27 cellular contexts compared by ENCODE assay signal in genomic region chrX:123647244-123647643, GRCh38.
DNase-seq lines count a peak whose midpoint lies in the region; ATAC-seq, FAIRE-seq and TF ChIP-seq lines count a peak whose summit lies in the region.
"Had no signal": no experiment of that assay in that cellular context is flagged by ENCODE, and none has a peak within 500 bp of the region (broad histone marks: within the 10 kb centered on the region; RNA-seq: fewer than 3 reads in every experiment).

No MANE protein-coding gene starts in this region.

- H4K20me1 ChIP-seq in K562 (replicated peaks; ENCODE audit: control insufficient read depth, insufficient read depth, low read length) (no peaks in the 10 kb centered on the region), smooth muscle cell (ENCODE audit: low read depth) (peaks cover 12% of the 10 kb centered on the region)

- ATAC-seq in activated B cell treated with CpG ODN at 0.5 μM for 24 hours (ENCODE audit: low read depth) = no peak
- no peak for ATAC-seq in K562
- no peak for ATAC-seq in activated CD8-positive, alpha-beta memory T cell treated with anti-CD3 and anti-CD28 coated beads, Interleukin-2, amount 10 ng/mL, durations not matched to agents 7 days and 5 days
- no peak for ATAC-seq in left lung

- peaks cover 4% of the 10 kb centered on the region for H3K36me3 Mint-ChIP-seq in Calu3 (ENCODE audit: insufficient read depth, unreplicated experiment)
- peaks cover 29% of the 10 kb centered on the region for H3K36me3 Mint-ChIP-seq in activated B cell treated with CpG ODN at 0.5 μM for 24 hours (ENCODE audit: low read depth)
- peaks cover 29% of the 10 kb centered on the region for H3K36me3 Mint-ChIP-seq in activated CD8-positive, alpha-beta memory T cell treated with anti-CD3 and anti-CD28 coated beads, Interleukin-2, amount 10 ng/mL, durations not matched to agents 7 days and 5 days

- H3K9ac ChIP-seq in K562 (ENCODE audit: insufficient read depth in 1 of 2, low read depth in 2 of 2, low read length in 2 of 2) (no peak overlapping the region), smooth muscle cell (ENCODE audit: low read depth) (no peak overlapping the region)
- H3K9ac ChIP-seq: BLaER1 had no signal

- H3K4me1 ChIP-seq in K562 (replicated peaks in 1 of 2; ENCODE audit: control insufficient read depth in 2 of 2, insufficient read depth in 2 of 2, low read length in 2 of 2) = no peaks in the 10 kb centered on the region; a peak in 1 of 5 replicates
- peaks cover 3% of the 10 kb centered on the region for H3K4me1 ChIP-seq in smooth muscle cell (ENCODE audit: low read depth)
- no peaks in the 10 kb centered on the region for H3K4me1 ChIP-seq in left lung
- H3K4me1 ChIP-seq: BE2C had no signal

- BruUV-seq in Calu3 (replicated peaks; lab: Mats Ljungman, UMichigan) (no TSS peak), K562 (replicated peaks; lab: Mats Ljungman, UMichigan) (no TSS peak)

- in situ Hi-C loops in K562 (cut with MboI) = no loop called here

- H3K4me3 Mint-ChIP-seq in Calu3 (ENCODE audit: low read depth, unreplicated experiment) (peak overlapping the region; percentile 48), activated B cell treated with CpG ODN at 0.5 μM for 24 hours (no peak overlapping the region)
- H3K4me3 Mint-ChIP-seq in activated CD8-positive, alpha-beta memory T cell treated with anti-CD3 and anti-CD28 coated beads, Interleukin-2, amount 10 ng/mL, durations not matched to agents 7 days and 5 days = no peak overlapping the region
- H3K4me3 Mint-ChIP-seq: CD14-positive monocyte; CD4-positive, alpha-beta memory T cell; CD4-positive, CD25-positive, alpha-beta regulatory T cell had no signal

- no peaks in the 10 kb centered on the region for H3K9me1 ChIP-seq in K562 (ENCODE audit: control insufficient read depth, insufficient read depth, low read length)

- no peak overlapping the region for H2AFZ ChIP-seq in K562 (ENCODE audit: low read depth, low read length)
- H2AFZ ChIP-seq in smooth muscle cell (ENCODE audit: low read depth) = no peak overlapping the region

- TF ChIP-seq EP300 in K562 (IDR thresholded peaks at IDR 0.05; ENCODE audit: low read length) = no peak

- no peaks in the 10 kb centered on the region for H3F3A ChIP-seq in smooth muscle cell (ENCODE audit: low read depth)

- H3K27me3 ChIP-seq in K562 (ENCODE audit: control insufficient read depth in 2 of 2, insufficient read depth in 2 of 2, low read length in 2 of 2) (no peaks in the 10 kb centered on the region), smooth muscle cell (ENCODE audit: low read depth) (no peaks in the 10 kb centered on the region), left lung (no peaks in the 10 kb centered on the region)
- H3K27me3 ChIP-seq: BE2C had no signal

- H3K9me3 ChIP-seq in K562 (replicated peaks; ENCODE audit: control insufficient read depth, insufficient read depth, low read depth, low read length) (no peaks in the 10 kb centered on the region), smooth muscle cell (replicated peaks; ENCODE audit: low read depth) (no peaks in the 10 kb centered on the region), left lung (no peaks in the 10 kb centered on the region)
- H3K9me3 ChIP-seq: BE2C, BLaER1, Caco-2 had no signal

- H3K27ac Mint-ChIP-seq in Calu3 (ENCODE audit: unreplicated experiment) (no peak overlapping the region), activated B cell treated with CpG ODN at 0.5 μM for 24 hours (peak overlapping the region; percentile 7)
- no peak overlapping the region for H3K27ac Mint-ChIP-seq in activated CD8-positive, alpha-beta memory T cell treated with anti-CD3 and anti-CD28 coated beads, Interleukin-2, amount 10 ng/mL, durations not matched to agents 7 days and 5 days

- H3K4me3 ChIP-seq in K562 (no peak overlapping the region), smooth muscle cell (no peak overlapping the region), left lung (no peak overlapping the region)
- H3K4me3 ChIP-seq: BLaER1 had no signal

- H3K4me2 ChIP-seq in K562 (ENCODE audit: insufficient read depth, low read length) (no peak overlapping the region), smooth muscle cell (no peak overlapping the region)
- H3K4me2 ChIP-seq: BLaER1 had no signal

- DNase-seq in Calu3 = no peak
- no peak for DNase-seq in activated B cell treated with CpG ODN at 0.5 μM for 24 hours
- no peak for DNase-seq in K562 (ENCODE audit: extremely low read depth in 1 of 4, low spot score in 3 of 4)
- DNase-seq in smooth muscle cell (lab: John Stamatoyannopoulos, UW; ENCODE audit: unreplicated experiment) = no peak
- no peak for DNase-seq in activated CD8-positive, alpha-beta memory T cell treated with anti-CD3 and anti-CD28 coated beads, Interleukin-2, amount 10 ng/mL, durations not matched to agents 7 days and 5 days
- DNase-seq in left lung = no peak
- DNase-seq in NCI-H526 treated with DMSO at 0.1 percent for 48 hours (lab: John Stamatoyannopoulos, UW) = no peak
- DNase-seq in NCI-H2196 treated with DMSO at 0.1 percent for 48 hours (lab: John Stamatoyannopoulos, UW; ENCODE audit: unreplicated experiment) = no peak
- DNase-seq: 8988T; ACHN; BE2C; C1 segment of cervical spinal cord; Caco-2; CD4-positive, alpha-beta memory T cell; CD4-positive, CD25-positive, alpha-beta regulatory T cell; DMS 273 treated with DMSO at 0.1 percent for 48 hours; DMS153; DMS53; DMS79; DND-41; EL; GDM1 had no signal

- no peaks in the 10 kb centered on the region for H3K27me3 Mint-ChIP-seq in Calu3 (ENCODE audit: unreplicated experiment)
- no peaks in the 10 kb centered on the region for H3K27me3 Mint-ChIP-seq in activated B cell treated with CpG ODN at 0.5 μM for 24 hours
- H3K27me3 Mint-ChIP-seq in activated CD8-positive, alpha-beta memory T cell treated with anti-CD3 and anti-CD28 coated beads, Interleukin-2, amount 10 ng/mL, durations not matched to agents 7 days and 5 days = no peaks in the 10 kb centered on the region
- H3K27me3 Mint-ChIP-seq: CD4-positive, alpha-beta memory T cell; CD4-positive, CD25-positive, alpha-beta regulatory T cell had no signal

- POLR2A ChIA-PET in activated B cell treated with CpG ODN at 0.5 μM for 24 hours (lab: Charles Lee) = no interaction called here
- POLR2A ChIA-PET in K562 (lab: Yijun Ruan, JAX) = interaction anchor here (0.9 kb wide), 1 partner anchor 43 kb away, joined by 3 read pairs; no protein-coding TSS in a partner anchor

- TF ChIP-seq POLR2A in K562 (conservative IDR thresholded peaks at IDR 0.05) = no peak

- H3K4me1 Mint-ChIP-seq in Calu3 (ENCODE audit: low read depth, unreplicated experiment) (peaks cover 34% of the 10 kb centered on the region), activated B cell treated with CpG ODN at 0.5 μM for 24 hours (peaks cover 28% of the 10 kb centered on the region)
- H3K4me1 Mint-ChIP-seq in activated CD8-positive, alpha-beta memory T cell treated with anti-CD3 and anti-CD28 coated beads, Interleukin-2, amount 10 ng/mL, durations not matched to agents 7 days and 5 days = peaks cover 4% of the 10 kb centered on the region

- H3K79me2 ChIP-seq in K562 (ENCODE audit: control insufficient read depth, insufficient read depth, low read length) (peaks cover 24% of the 10 kb centered on the region), smooth muscle cell (ENCODE audit: low read depth) (peaks cover 5% of the 10 kb centered on the region)

- TF ChIP-seq RAD21 in K562 (CRISPR knock-in tag; conservative IDR thresholded peaks at IDR 0.05 in 1 of 2, IDR thresholded peaks at IDR 0.05 in 1 of 2) = no peak

- TF ChIP-seq CTCF in Calu3 (IDR thresholded peaks at IDR 0.05; ENCODE audit: unreplicated experiment) = no peak
- TF ChIP-seq CTCF in activated B cell treated with CpG ODN at 0.5 μM for 24 hours (IDR thresholded peaks at IDR 0.05) = no peak
- TF ChIP-seq CTCF in K562 (IDR thresholded peaks at IDR 0.05 in 2 of 3, conservative IDR thresholded peaks at IDR 0.05 in 1 of 3; ENCODE audit: insufficient read depth in 2 of 3, low read depth in 1 of 3, low read length in 3 of 3) = no peak
- TF ChIP-seq CTCF in smooth muscle cell (IDR thresholded peaks at IDR 0.05; ENCODE audit: borderline replicate concordance, insufficient read depth, poor library complexity, severe bottlenecking) = no peak
- no peak for TF ChIP-seq CTCF in left lung (IDR thresholded peaks at IDR 0.05)

- no peaks in the 10 kb centered on the region for H3K9me3 Mint-ChIP-seq in Calu3 (ENCODE audit: low read depth, unreplicated experiment)
- no peaks in the 10 kb centered on the region for H3K9me3 Mint-ChIP-seq in activated B cell treated with CpG ODN at 0.5 μM for 24 hours
- no peaks in the 10 kb centered on the region for H3K9me3 Mint-ChIP-seq in activated CD8-positive, alpha-beta memory T cell treated with anti-CD3 and anti-CD28 coated beads, Interleukin-2, amount 10 ng/mL, durations not matched to agents 7 days and 5 days (ENCODE audit: low read depth)
- H3K9me3 Mint-ChIP-seq: CD4-positive, CD25-positive, alpha-beta regulatory T cell had no signal

- H3K27ac ChIP-seq in K562 (ENCODE audit: extremely low read depth, low read depth, low read length) (no peak overlapping the region), smooth muscle cell (ENCODE audit: low read depth) (peak overlapping the region; percentile 1), left lung (no peak overlapping the region)
- H3K27ac ChIP-seq: BLaER1 had no signal

- FAIRE-seq in K562 (lab: Jason Lieb, UNC) = no peak
- FAIRE-seq: A204.1, GM12891, GM19239 had no signal

- peaks cover 45% of the 10 kb centered on the region; the same call in 2 of the 3 replicates for H3K36me3 ChIP-seq in K562 (ENCODE audit: control insufficient read depth, insufficient read depth, low read length)
- no peaks in the 10 kb centered on the region for H3K36me3 ChIP-seq in smooth muscle cell (ENCODE audit: low read depth)
- H3K36me3 ChIP-seq in left lung = no peaks in the 10 kb centered on the region
- H3K36me3 ChIP-seq: BE2C had no signal

- 100% methylated on average over 1 of the region's 4 CpGs for WGBS in K562 (ENCODE audit: insufficient coverage, low coverage, missing lambda C conversion rate)
- 93% methylated on average over 4 of the region's 4 CpGs for WGBS in smooth muscle cell (ENCODE audit: low lambda C conversion rate)

- intact Hi-C loops in Calu3 (cut with micrococcal nuclease; ENCODE audit: unreplicated experiment) = no loop called here
- intact Hi-C loops in activated B cell treated with CpG ODN at 0.5 μM for 24 hours (cut with micrococcal nuclease) = no loop called here
- intact Hi-C loops in K562 (cut with micrococcal nuclease) = no loop called here
- intact Hi-C loops in left lung (cut with DNase I) = no loop called here

- CTCF ChIA-PET in Calu3 (lab: Charles Lee) = no interaction called here
- CTCF ChIA-PET in activated B cell treated with CpG ODN at 0.5 μM for 24 hours (lab: Charles Lee) = no interaction called here
- CTCF ChIA-PET in K562 (lab: Yijun Ruan, JAX; ENCODE audit: low intra/inter-chr PET ratio) = no interaction called here
- CTCF ChIA-PET in activated CD8-positive, alpha-beta memory T cell treated with anti-CD3 and anti-CD28 coated beads, Interleukin-2, amount 10 ng/mL, durations not matched to agents 7 days and 5 days (lab: Charles Lee) = no interaction called here

TF ChIP-seq in K562, 482 proteins besides CTCF, POLR2A, EP300 and RAD21:
- TF ChIP-seq SMARCB1 (IDR thresholded peaks at IDR 0.05; ENCODE audit: insufficient read length, low read depth) = no peak
- peak; percentile 80; the same call in 1 of the 2 replicates for TF ChIP-seq ZNF24 (IDR thresholded peaks at IDR 0.05)
